ENCODE assay signal across 14 cellular contexts in the genomic region with DNA sequence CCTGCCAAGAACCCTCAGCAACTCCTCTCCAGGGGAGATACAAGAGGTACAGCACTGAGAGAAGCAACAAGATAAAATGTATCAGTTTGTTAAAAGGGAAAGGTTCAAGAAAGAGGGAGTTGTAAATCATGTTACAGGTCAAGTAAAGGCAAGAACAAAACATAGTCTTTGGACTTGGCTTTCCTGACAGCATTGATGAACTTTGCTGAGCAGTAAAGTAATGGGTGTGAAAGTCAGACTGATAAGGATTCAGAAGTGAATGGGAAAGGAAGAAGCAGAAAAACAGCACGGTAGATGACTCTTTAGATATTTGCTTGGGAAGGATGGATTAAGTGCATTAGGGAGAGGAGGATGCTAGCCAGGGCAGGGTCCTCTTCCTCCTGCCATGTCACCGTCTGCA. TPM values are rescaled to one million over a fixed set of nuclear protein-coding genes. Genes with fewer than 3 reads are reported as not detected.
DNase-seq lines count a peak whose midpoint lies in the region; ATAC-seq lines count a peak whose summit lies in the region.
"Had no signal": no experiment of that assay in that cellular context is flagged by ENCODE, and none has a peak within 500 bp of the region (broad histone marks: within the 10 kb centered on the region; RNA-seq: fewer than 3 reads in every experiment).

No MANE protein-coding gene starts in this region.

- H3K4me3 Mint-ChIP-seq in activated T-cell treated with anti-CD3 and anti-CD28 coated beads, Interleukin-2, amount 50 U/mL, for 24 hours: no peak overlapping the region
- H3K4me3 Mint-ChIP-seq in activated CD4-positive, alpha-beta memory T cell treated with anti-CD3 and anti-CD28 coated beads for 36 hours: peak overlapping the region; percentile 0
- H3K4me3 Mint-ChIP-seq in immature natural killer cell: peak overlapping the region; percentile 51 to 83 (median 71)
- peak overlapping the region; percentile 1 to 39 for H3K4me3 Mint-ChIP-seq in stimulated activated naive CD8-positive, alpha-beta T cell treated with anti-CD3 and anti-CD28 coated beads, Interleukin-15, amount 100 ng/mL, for 72 hours

- no peaks in the 10 kb centered on the region for H3K27me3 Mint-ChIP-seq in activated T-cell treated with anti-CD3 and anti-CD28 coated beads, Interleukin-2, amount 50 U/mL, for 24 hours
- no peaks in the 10 kb centered on the region for H3K27me3 Mint-ChIP-seq in activated CD4-positive, alpha-beta memory T cell treated with anti-CD3 and anti-CD28 coated beads for 36 hours
- peaks cover 0 to 2% (median 2%) of the 10 kb centered on the region in 3 donors for H3K27me3 Mint-ChIP-seq in immature natural killer cell (ENCODE audit: low read depth in 3 of 3)
- H3K27me3 Mint-ChIP-seq in stimulated activated naive CD8-positive, alpha-beta T cell treated with anti-CD3 and anti-CD28 coated beads, Interleukin-15, amount 100 ng/mL, for 72 hours: no peaks in the 10 kb centered on the region

- CTCF ChIA-PET in activated CD4-positive, alpha-beta memory T cell treated with anti-CD3 and anti-CD28 coated beads for 36 hours (lab: Charles Lee): interaction anchor here (1.1 kb wide), 1 partner anchor 112 kb away, joined by 4 read pairs; no protein-coding TSS in a partner anchor

- no peak for DNase-seq in activated T-cell treated with anti-CD3 and anti-CD28 coated beads, Interleukin-2, amount 50 U/mL, for 24 hours
- DNase-seq in activated T-cell treated with anti-CD3 and anti-CD28 coated beads, Interleukin-2, amount 50 U/mL, for 48 hours: no peak
- no peak for DNase-seq in activated CD4-positive, alpha-beta memory T cell treated with anti-CD3 and anti-CD28 coated beads for 36 hours
- DNase-seq in immature natural killer cell: no peak
- DNase-seq in stimulated activated naive CD8-positive, alpha-beta T cell treated with anti-CD3 and anti-CD28 coated beads, Interleukin-15, amount 100 ng/mL, for 72 hours: no peak
- DNase-seq in NCI-H446 treated with DMSO at 0.1 percent for 48 hours (lab: John Stamatoyannopoulos, UW): no peak
- no peak for DNase-seq in NCI-H187 (lab: John Stamatoyannopoulos, UW)
- DNase-seq: ACHN, hippocampal formation, Kasumi-1, left ventricle myocardium superior, NCI-H1694 treated with DMSO at 0.1 percent for 48 hours, nucleus accumbens had no signal

- peak overlapping the region; percentile 96 for H3K27ac Mint-ChIP-seq in activated T-cell treated with anti-CD3 and anti-CD28 coated beads, Interleukin-2, amount 50 U/mL, for 24 hours
- peak overlapping the region; percentile 40 for H3K27ac Mint-ChIP-seq in activated CD4-positive, alpha-beta memory T cell treated with anti-CD3 and anti-CD28 coated beads for 36 hours
- peak overlapping the region; percentile 63 to 90 (median 83) for H3K27ac Mint-ChIP-seq in immature natural killer cell
- H3K27ac Mint-ChIP-seq in stimulated activated naive CD8-positive, alpha-beta T cell treated with anti-CD3 and anti-CD28 coated beads, Interleukin-15, amount 100 ng/mL, for 72 hours: peak overlapping the region; percentile 22 to 66

- no peak for ATAC-seq in stimulated activated naive CD8-positive, alpha-beta T cell treated with anti-CD3 and anti-CD28 coated beads, Interleukin-15, amount 100 ng/mL, for 72 hours
- ATAC-seq in GM21825 (IDR thresholded peaks at IDR 0.05; ENCODE audit: unreplicated experiment): no peak
- ATAC-seq: left ventricle myocardium superior had no signal

- H3K4me1 Mint-ChIP-seq in activated T-cell treated with anti-CD3 and anti-CD28 coated beads, Interleukin-2, amount 50 U/mL, for 24 hours (ENCODE audit: low read depth): peaks cover 81% of the 10 kb centered on the region
- peaks cover 78% of the 10 kb centered on the region for H3K4me1 Mint-ChIP-seq in activated CD4-positive, alpha-beta memory T cell treated with anti-CD3 and anti-CD28 coated beads for 36 hours (ENCODE audit: low read depth)
- H3K4me1 Mint-ChIP-seq in immature natural killer cell: peaks cover 88 to 92% of the 10 kb centered on the region in 2 donors
- H3K4me1 Mint-ChIP-seq in stimulated activated naive CD8-positive, alpha-beta T cell treated with anti-CD3 and anti-CD28 coated beads, Interleukin-15, amount 100 ng/mL, for 72 hours: peaks cover 75% of the 10 kb centered on the region

- intact Hi-C loops in activated CD4-positive, alpha-beta memory T cell treated with anti-CD3 and anti-CD28 coated beads for 36 hours (cut with micrococcal nuclease): no loop called here

- POLR2A ChIA-PET in activated CD4-positive, alpha-beta memory T cell treated with anti-CD3 and anti-CD28 coated beads for 36 hours (lab: Charles Lee): interaction anchor here (0.7 to 1.8 kb wide), 2 partner anchors 11 to 1595 kb away, joined by 3 to 9 read pairs; no protein-coding TSS in a partner anchor

- no peaks in the 10 kb centered on the region for H3K9me3 Mint-ChIP-seq in activated T-cell treated with anti-CD3 and anti-CD28 coated beads, Interleukin-2, amount 50 U/mL, for 24 hours
- H3K9me3 Mint-ChIP-seq in activated CD4-positive, alpha-beta memory T cell treated with anti-CD3 and anti-CD28 coated beads for 36 hours: no peaks in the 10 kb centered on the region
- H3K9me3 Mint-ChIP-seq in immature natural killer cell: no peaks in the 10 kb centered on the region
- no peaks in the 10 kb centered on the region for H3K9me3 Mint-ChIP-seq in stimulated activated naive CD8-positive, alpha-beta T cell treated with anti-CD3 and anti-CD28 coated beads, Interleukin-15, amount 100 ng/mL, for 72 hours

- H3K36me3 Mint-ChIP-seq in activated T-cell treated with anti-CD3 and anti-CD28 coated beads, Interleukin-2, amount 50 U/mL, for 24 hours (ENCODE audit: low read depth): peaks cover 48% of the 10 kb centered on the region
- peaks cover 28% of the 10 kb centered on the region for H3K36me3 Mint-ChIP-seq in activated CD4-positive, alpha-beta memory T cell treated with anti-CD3 and anti-CD28 coated beads for 36 hours
- peaks cover 3 to 20% (median 15%) of the 10 kb centered on the region in 3 donors for H3K36me3 Mint-ChIP-seq in immature natural killer cell

RNA-seq across cellular contexts. Expression of gene MBNL1, which starts 27.1 kb away (rescaled TPM):
- total RNA-seq in activated CD4-positive, alpha-beta memory T cell treated with anti-CD3 and anti-CD28 coated beads for 36 hours: 100 to 1,000 TPM; 290 to 302 TPM
- polyA plus RNA-seq in immature natural killer cell: 100 to 1,000 TPM; 270 to 399 (median 286) TPM

Comparison
In these comparisons a context has a peak if more than half of its experiments do, and no peak if none do; other contexts are left out.
1. H3K27ac Mint-ChIP-seq: peak in every context shown above with its lines; median percentile 96 in activated T-cell treated with anti-CD3 and anti-CD28 coated beads, Interleukin-2, amount 50 U/mL, for 24 hours; 83 in immature natural killer cell; 44 in stimulated activated naive CD8-positive, alpha-beta T cell treated with anti-CD3 and anti-CD28 coated beads, Interleukin-15, amount 100 ng/mL, for 72 hours; 40 in activated CD4-positive, alpha-beta memory T cell treated with anti-CD3 and anti-CD28 coated beads for 36 hours.